ENCODE assay signal across 20 cellular contexts in the genomic region with DNA sequence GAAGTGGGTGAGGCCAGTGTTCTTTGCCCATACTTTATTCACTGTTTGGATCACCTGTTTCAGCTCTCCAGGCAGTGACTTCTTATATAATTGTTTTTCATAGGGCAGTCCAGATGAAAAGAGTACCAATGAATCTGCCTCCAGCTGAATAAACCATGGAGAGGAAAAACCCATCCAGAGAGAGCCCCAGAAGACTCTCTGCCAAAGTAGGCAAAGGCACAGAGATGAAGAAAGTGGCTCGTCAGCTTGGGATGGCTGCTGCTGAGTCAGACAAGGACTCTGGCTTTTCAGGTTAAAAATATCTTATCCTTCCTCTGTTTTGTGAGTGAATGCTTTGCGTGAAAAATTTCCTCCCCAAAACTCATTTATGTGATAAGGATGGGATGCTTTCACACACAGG. TPM values are rescaled to one million over a fixed set of nuclear protein-coding genes. Genes with fewer than 3 reads are reported as not detected.
A peak's percentile ranks its signal among the peaks of the same experiment; 100 is the strongest.
DNase-seq lines count a peak whose midpoint lies in the region; ATAC-seq, FAIRE-seq and TF ChIP-seq lines count a peak whose summit lies in the region.
"Had no signal": no experiment of that assay in that cellular context is flagged by ENCODE, and none has a peak within 500 bp of the region (broad histone marks: within the 10 kb centered on the region; RNA-seq: fewer than 3 reads in every experiment).

No MANE protein-coding gene starts in this region.

- H2BK120ac ChIP-seq in H1 (replicated peaks; ENCODE audit: low read depth, low read length) = no peak overlapping the region

- no peak overlapping the region for H3K23ac ChIP-seq in H1 (ENCODE audit: insufficient read length)

- H3K14ac ChIP-seq in H1 (ENCODE audit: insufficient read length) = no peak overlapping the region

- DNase-seq in NCI-H1092 treated with DMSO at 0.1 percent for 48 hours (lab: John Stamatoyannopoulos, UW) (peak; percentile 47), NCI-H1092 (lab: John Stamatoyannopoulos, UW) (no peak), H1 (ENCODE audit: low read depth in 1 of 2, low spot score in 2 of 2) (no peak), neural crest cell (ENCODE audit: low read depth, low spot score) (no peak), thyroid gland (peak; percentile 46 to 54), inferior parietal cortex (ENCODE audit: extremely low spot score) (no peak), cerebellar cortex (ENCODE audit: low spot score) (no peak)
- DNase-seq: 8988T; activated CD8-positive, alpha-beta T cell treated with anti-CD3 and anti-CD28 coated beads for 36 hours; DND-41; left lung; NCI-H1436; SK-N-SH; trophoblast cell had no signal

- no peak overlapping the region for H4K8ac ChIP-seq in H1 (ENCODE audit: extremely low read depth, insufficient read depth, low read length)

- H3K79me2 ChIP-seq in H1 (ENCODE audit: control insufficient read depth in 1 of 2, insufficient read depth in 2 of 2, low read length in 2 of 2) = peaks cover 0 to 73% of the 10 kb centered on the region in 2 experiments; a peak in 2 of 4 replicates

- H3K27ac ChIP-seq in H1 (ENCODE audit: low read depth, low read length) (peak overlapping the region; percentile 58; the same call in 1 of the 2 replicates), thyroid gland (peak overlapping the region; percentile 68 to 91 (median 86))
- H3K27ac ChIP-seq: C4-2B, HL-60, left lung had no signal

- H3K9ac ChIP-seq in H1 (replicated peaks in 1 of 4; ENCODE audit: extremely low read depth in 1 of 4, low read depth in 3 of 4, low read length in 3 of 4) = no peak overlapping the region
- H3K9ac ChIP-seq: SK-N-SH had no signal

- POLR2A ChIA-PET in H1 (lab: Charles Lee; ENCODE audit: partially characterized antibody) = interaction anchor here (0.7 to 8.3 kb wide), 8 partner anchors 6 to 209 kb away, joined by 3 to 49 read pairs (median 3); no protein-coding TSS in a partner anchor

- no peaks in the 10 kb centered on the region for H3K27me3 Mint-ChIP-seq in neural crest cell (ENCODE audit: low read depth)
- H3K27me3 Mint-ChIP-seq: activated CD8-positive, alpha-beta T cell treated with anti-CD3 and anti-CD28 coated beads for 36 hours had no signal

- no peak overlapping the region for H3K4ac ChIP-seq in H1 (replicated peaks; ENCODE audit: insufficient read length, low read depth, low read length)

- no peak overlapping the region; the same call in 1 of the 2 replicates for H3K18ac ChIP-seq in H1 (ENCODE audit: extremely low read depth, low read length)

- peak overlapping the region; percentile 66 for H3K27ac Mint-ChIP-seq in neural crest cell (ENCODE audit: unreplicated experiment)
- H3K27ac Mint-ChIP-seq: activated CD8-positive, alpha-beta T cell treated with anti-CD3 and anti-CD28 coated beads for 36 hours had no signal

- no peak overlapping the region for H2BK20ac ChIP-seq in H1 (ENCODE audit: low read length)

- no peaks in the 10 kb centered on the region for H3K9me3 ChIP-seq in H1 (ENCODE audit: insufficient read depth in 2 of 2, low read depth in 1 of 2, low read length in 1 of 2)
- H3K9me3 ChIP-seq in thyroid gland = no peaks in the 10 kb centered on the region
- H3K9me3 ChIP-seq: left lung, prostate gland, SK-N-SH had no signal

- TF ChIP-seq CTCF in H1 (IDR thresholded peaks at IDR 0.05; ENCODE audit: control extremely low read depth in 1 of 3, insufficient read depth in 1 of 3, low read depth in 1 of 3, low read length in 3 of 3) = no peak
- no peak for TF ChIP-seq CTCF in neural crest cell (conservative IDR thresholded peaks at IDR 0.05)
- no peak for TF ChIP-seq CTCF in thyroid gland (IDR thresholded peaks at IDR 0.05)

- peak overlapping the region; percentile 51 to 62; a peak in 3 of 4 replicates for H3K4me2 ChIP-seq in H1 (ENCODE audit: insufficient read depth in 1 of 2, low read depth in 2 of 2, low read length in 2 of 2)
- H3K4me2 ChIP-seq: SK-N-SH had no signal

- H2BK15ac ChIP-seq in H1 (ENCODE audit: low read length) = no peak overlapping the region

- no peaks in the 10 kb centered on the region for H3K9me3 Mint-ChIP-seq in neural crest cell
- H3K9me3 Mint-ChIP-seq: activated CD8-positive, alpha-beta T cell treated with anti-CD3 and anti-CD28 coated beads for 36 hours had no signal

- ATAC-seq in HG03135 (IDR thresholded peaks at IDR 0.05; ENCODE audit: unreplicated experiment) = no peak
- ATAC-seq: activated CD8-positive, alpha-beta T cell treated with anti-CD3 and anti-CD28 coated beads for 36 hours; esophagus mucosa; left lung had no signal

- H3K36me3 ChIP-seq in H1 (ENCODE audit: control insufficient read depth in 2 of 4, insufficient read depth in 4 of 4, low read length in 3 of 4) (peaks cover 0 to 29% (median 7%) of the 10 kb centered on the region in 4 experiments; a peak in 4 of 8 replicates), thyroid gland (peaks cover 0 to 5% of the 10 kb centered on the region in 2 donors)
- H3K36me3 ChIP-seq: prostate gland had no signal

- TF ChIP-seq RAD21 in H1 (IDR thresholded peaks at IDR 0.05 in 1 of 2, conservative IDR thresholded peaks at IDR 0.05 in 1 of 2; ENCODE audit: low read depth in 2 of 2, low read length in 2 of 2) = no peak

- WGBS in H1 (ENCODE audit: extremely low coverage in 1 of 2, insufficient coverage in 1 of 2, insufficient read length in 1 of 2, insufficient replicate concordance in 2 of 2, low coverage in 1 of 2, low lambda C conversion rate in 2 of 2, missing lambda C conversion rate in 1 of 2), 2 experiments = 65% methylated on average over 2 of the region's 2 CpGs; no CpG with 5 or more reads in 1 of the 2 experiments
- 48 to 57% methylated on average over 2 of the region's 2 CpGs for WGBS in thyroid gland, 2 donors

- no peaks in the 10 kb centered on the region for H4K20me1 ChIP-seq in H1 (replicated peaks in 1 of 2; ENCODE audit: control insufficient read depth in 1 of 2, insufficient read depth in 2 of 2, low read length in 2 of 2)

- TF ChIP-seq POLR2A in H1 (IDR thresholded peaks at IDR 0.05; ENCODE audit: control extremely low read depth in 1 of 2, low read depth in 2 of 2, low read length in 2 of 2) (no peak), thyroid gland (IDR thresholded peaks at IDR 0.05) (no peak)

- H2AFZ ChIP-seq in H1 (ENCODE audit: low read length) = no peak overlapping the region

- no peaks in the 10 kb centered on the region for H3K27me3 ChIP-seq in H1 (replicated peaks in 1 of 4; ENCODE audit: control insufficient read depth in 3 of 4, extremely low read depth in 1 of 4, insufficient read depth in 3 of 4, low read length in 3 of 4)
- H3K27me3 ChIP-seq in thyroid gland = no peaks in the 10 kb centered on the region
- H3K27me3 ChIP-seq: left lung had no signal

- TF ChIP-seq EP300 in H1 (IDR thresholded peaks at IDR 0.05; ENCODE audit: borderline replicate concordance in 1 of 2, low read depth in 2 of 2, low read length in 2 of 2) = no peak

- H2AK5ac ChIP-seq in H1 (ENCODE audit: low read depth, low read length) = no peak overlapping the region

- H2BK12ac ChIP-seq in H1 (ENCODE audit: low read depth, low read length) = no peak overlapping the region

- H3K4me3 Mint-ChIP-seq in neural crest cell = peak overlapping the region; percentile 35
- H3K4me3 Mint-ChIP-seq: activated CD8-positive, alpha-beta T cell treated with anti-CD3 and anti-CD28 coated beads for 36 hours had no signal

- peaks cover 15% of the 10 kb centered on the region for H3K36me3 Mint-ChIP-seq in neural crest cell (ENCODE audit: low read depth)

- no peak overlapping the region for H3K56ac ChIP-seq in H1 (replicated peaks; ENCODE audit: insufficient read length, low read depth, low read length)

- intact Hi-C loops in thyroid gland (cut with DNase I) = no loop called here

- H2BK5ac ChIP-seq in H1 (ENCODE audit: low read depth, low read length) = no peak overlapping the region

- H3K4me3 ChIP-seq in H1 (ENCODE audit: extremely low read depth in 1 of 4, insufficient read depth in 2 of 4, low read depth in 3 of 4, low read length in 4 of 4) = peak overlapping the region in 1 of 4 experiments; percentile 44; a peak in 2 of 8 replicates
- no peak overlapping the region for H3K4me3 ChIP-seq in thyroid gland (replicated peaks in 1 of 3)
- H3K4me3 ChIP-seq: left lung, prostate gland had no signal

- peaks cover 4% of the 10 kb centered on the region; the same call in 1 of the 2 replicates for H3K79me1 ChIP-seq in H1 (ENCODE audit: low read depth, low read length)

- H4K5ac ChIP-seq in H1 (ENCODE audit: insufficient read length, low read depth, low read length) = peak overlapping the region; percentile 69

- H3K23me2 ChIP-seq in H1 (ENCODE audit: low read depth, low read length) = no peaks in the 10 kb centered on the region

- H4K91ac ChIP-seq in H1 (replicated peaks; ENCODE audit: insufficient read length, low read length) = no peak overlapping the region

- no peak for FAIRE-seq in H1 (lab: Jason Lieb, UNC)

- H3K4me1 Mint-ChIP-seq in neural crest cell = peaks cover 90% of the 10 kb centered on the region

- H3K4me1 ChIP-seq in H1 (replicated peaks in 1 of 4; ENCODE audit: control insufficient read depth in 3 of 4, insufficient read depth in 4 of 4, low read length in 3 of 4) = peaks cover 2 to 25% (median 15%) of the 10 kb centered on the region in 4 experiments
- H3K4me1 ChIP-seq in thyroid gland = peaks cover 34 to 82% of the 10 kb centered on the region in 2 donors

- CTCF ChIA-PET in H1 (lab: Charles Lee; ENCODE audit: partially characterized antibody) = interaction anchor here (1.1 to 56.8 kb wide), 4 partner anchors 11 to 35 kb away, joined by 4 to 1490 read pairs (median 11); a partner anchor contains a TSS

RNA-seq across cellular contexts. Expression of a gene that starts 7.5 kb away (rescaled TPM):
- 31.7 and 32.7 TPM in 2 replicates for total RNA-seq in H1 (2021; fragmentation: NEBNext Ultra II Directional; extraction: Animal tissue kit (Norgen Biotek cat#: 25700))
- 13.3 and 13.9 TPM in 2 replicates for polyA plus RNA-seq in H1 (2011; rRNA removed)
- polyA plus RNA-seq in H1 (2011; cell fraction: cytosol; rRNA removed) = 19.8 TPM
- polyA plus RNA-seq in H1 (2011; cell fraction: nucleus; rRNA removed) = 14.3 TPM
- polyA plus RNA-seq in H1 (2012, experiment 1 of 2) = 12.0 to 17.1 TPM (median 16.7 TPM) in 4 replicates
- 2.0 TPM for polyA plus RNA-seq in H1 (2012, experiment 2 of 2)
- 15.9 TPM for polyA plus RNA-seq in H1 (2013, experiment 1 of 2)
- polyA plus RNA-seq in H1 (2013, experiment 2 of 2) = 15.4 TPM
- 41.1 and 42.1 TPM in 2 replicates for polyA minus RNA-seq in H1 (2011; rRNA and poly(A)+ RNA removed)
- 17.5 TPM for polyA minus RNA-seq in H1 (2011; cell fraction: cytosol; rRNA and poly(A)+ RNA removed)
- 15.8 TPM for polyA minus RNA-seq in H1 (2011; cell fraction: nucleus; rRNA and poly(A)+ RNA removed)
- total RNA-seq in neural crest cell (28.7 and 29.8 TPM in 2 replicates), thyroid gland (10 to 100 TPM; 37.6 to 59.5 (median 44.6) TPM)

RNA-seq across cellular contexts. Expression of a gene that starts 36.0 kb away (rescaled TPM):
- 55.2 and 59.3 TPM in 2 replicates for total RNA-seq in H1 (2021; fragmentation: NEBNext Ultra II Directional; extraction: Animal tissue kit (Norgen Biotek cat#: 25700))
- polyA plus RNA-seq in H1 (2011; rRNA removed) = 23.8 and 30.7 TPM in 2 replicates
- 20.3 TPM for polyA plus RNA-seq in H1 (2011; cell fraction: cytosol; rRNA removed)
- polyA plus RNA-seq in H1 (2011; cell fraction: nucleus; rRNA removed) = 28.0 TPM
- polyA plus RNA-seq in H1 (2012, experiment 1 of 2) = 45.5 to 55.8 TPM (median 50.5 TPM) in 4 replicates
- 46.2 TPM for polyA plus RNA-seq in H1 (2012, experiment 2 of 2)
- polyA plus RNA-seq in H1 (2013, experiment 1 of 2) = 62.0 TPM
- 72.6 TPM for polyA plus RNA-seq in H1 (2013, experiment 2 of 2)
- polyA minus RNA-seq in H1 (2011; rRNA and poly(A)+ RNA removed) = 23.4 and 26.4 TPM in 2 replicates
- 10.2 TPM for polyA minus RNA-seq in H1 (2011; cell fraction: cytosol; rRNA and poly(A)+ RNA removed)
- 11.5 TPM for polyA minus RNA-seq in H1 (2011; cell fraction: nucleus; rRNA and poly(A)+ RNA removed)
- 5.6 and 5.9 TPM in 2 replicates for total RNA-seq in neural crest cell
- total RNA-seq in thyroid gland = not detected
- total RNA-seq: activated CD8-positive, alpha-beta T cell treated with anti-CD3 and anti-CD28 coated beads for 36 hours; esophagus mucosa; left lung; NCI-H460 had no signal
- polyA plus RNA-seq: SK-N-SH had no signal

Comparison
In these comparisons a context has a peak if more than half of its experiments do, and no peak if none do; other contexts are left out.
1. DNase-seq: peak in NCI-H1092 treated with DMSO at 0.1 percent for 48 hours (single experiment) and thyroid gland (2 of 2); none in NCI-H1092 (single experiment), H1 (0 of 2), neural crest cell (single experiment), inferior parietal cortex (single experiment) and cerebellar cortex (single experiment).